8 cellular contexts compared by ENCODE assay signal in genomic region chr12:124625867-124626675, GRCh38. TPM values are rescaled to one million over a fixed set of nuclear protein-coding genes. Genes with fewer than 3 reads are reported as not detected.
A peak's percentile ranks its signal among the peaks of the same experiment; 100 is the strongest.
DNase-seq lines count a peak whose midpoint lies in the region; ATAC-seq and TF ChIP-seq lines count a peak whose summit lies in the region.

No MANE protein-coding gene starts in this region.

- H3K27ac ChIP-seq in tibial nerve = peak overlapping the region; percentile 55 to 90 (median 76)

- H3K4me3 ChIP-seq in tibial nerve = no peak overlapping the region

- H3K4me3 Mint-ChIP-seq in MCF 10A (ENCODE audit: unreplicated experiment) = peak overlapping the region; percentile 52

- POLR2A ChIA-PET in MCF 10A (lab: Yijun Ruan, JAX) = interaction anchor here (0.6 to 1.4 kb wide), 4 partner anchors 10 to 121 kb away, joined by 3 to 5 read pairs (median 4); no protein-coding TSS in a partner anchor
- POLR2A ChIA-PET in GM10248 (lab: Yijun Ruan, JAX) = interaction anchor here (0.6 kb wide), 1 partner anchor 287 kb away, joined by 4 read pairs; no protein-coding TSS in a partner anchor

- in situ Hi-C loops in KBM-7 (cut with MboI; ENCODE audit: low pct_unique_long_range_greater_than_20kb, low sequenced_read_pairs) = no loop called here

- intact Hi-C loops in MCF 10A (cut with micrococcal nuclease) = no loop called here

- H3K9me3 Mint-ChIP-seq in MCF 10A (ENCODE audit: unreplicated experiment) = no peaks in the 10 kb centered on the region

- no peaks in the 10 kb centered on the region for H3K36me3 ChIP-seq in tibial nerve

- TF ChIP-seq CTCF in MCF 10A (IDR thresholded peaks at IDR 0.05; ENCODE audit: unreplicated experiment) (no peak), tibial nerve (IDR thresholded peaks at IDR 0.05) (peak in 1 of 5 experiments; percentile 8), GM10248 (IDR thresholded peaks at IDR 0.05; ENCODE audit: control extremely low read depth, extremely low read depth, low read depth, missing control alignments) (no peak)

- no peak for TF ChIP-seq POLR2A in tibial nerve (IDR thresholded peaks at IDR 0.05)

- H3K27ac Mint-ChIP-seq in MCF 10A (ENCODE audit: low read depth, unreplicated experiment) = peak overlapping the region; percentile 39

- peak; percentile 32 for DNase-seq in KBM-7
- peak; percentile 84 for DNase-seq in MCF 10A (ENCODE audit: unreplicated experiment)
- DNase-seq in kidney tubule cell (ENCODE audit: low spot score) = peak; percentile 73
- peak; percentile 82 to 88 for DNase-seq in tibial nerve (ENCODE audit: low spot score in 2 of 2)
- no peak for DNase-seq in 8988T
- no peak for DNase-seq in GM10248 (ENCODE audit: extremely low spot score)

- ATAC-seq in GM18909 (IDR thresholded peaks at IDR 0.05; ENCODE audit: poor library complexity, unreplicated experiment) (no peak), GM21576 (IDR thresholded peaks at IDR 0.05; ENCODE audit: unreplicated experiment) (no peak)

- no peaks in the 10 kb centered on the region for H3K27me3 Mint-ChIP-seq in MCF 10A (ENCODE audit: insufficient read depth, unreplicated experiment)

- 18 to 27% methylated on average over 14 to 15 of the region's 15 CpGs for WGBS in tibial nerve, 2 donors

- H3K36me3 Mint-ChIP-seq in MCF 10A (ENCODE audit: insufficient read depth, unreplicated experiment) = no peaks in the 10 kb centered on the region

- BruUV-seq in MCF 10A (replicated peaks; lab: Mats Ljungman, UMichigan) = no TSS peak

- no peaks in the 10 kb centered on the region for H3K27me3 ChIP-seq in tibial nerve

- peaks cover 0 to 52% (median 19%) of the 10 kb centered on the region in 4 donors for H3K4me1 ChIP-seq in tibial nerve

- peaks cover 0 to 7% (median 0%) of the 10 kb centered on the region in 4 donors for H3K9me3 ChIP-seq in tibial nerve

- CTCF ChIA-PET in MCF 10A (lab: Yijun Ruan, JAX) (interaction anchor here (0.6 to 1.2 kb wide), 2 partner anchors 137 to 171 kb away, joined by 3 read pairs; no protein-coding TSS in a partner anchor), GM10248 (lab: Yijun Ruan, JAX) (no interaction called here)

- TF ChIP-seq EP300 in tibial nerve (IDR thresholded peaks at IDR 0.05) = peak in 1 of 2 donors; percentile 87

- peaks cover 35% of the 10 kb centered on the region for H3K4me1 Mint-ChIP-seq in MCF 10A (ENCODE audit: insufficient read depth, unreplicated experiment)

RNA-seq across cellular contexts. Expression of gene NCOR2, which starts 58.7 kb away (rescaled TPM):
- 145 and 177 TPM in 2 replicates for total RNA-seq in MCF 10A (2022)
- total RNA-seq in tibial nerve = 100 to 1,000 TPM; 211 to 265 (median 225) TPM

Comparison
In these comparisons a context has a peak if more than half of its experiments do, and no peak if none do; other contexts are left out.
1. DNase-seq: peak in KBM-7 (single experiment), MCF 10A (single experiment), kidney tubule cell (single experiment) and tibial nerve (2 of 2); none in 8988T (single experiment) and GM10248 (single experiment).